In the genomic region with DNA sequence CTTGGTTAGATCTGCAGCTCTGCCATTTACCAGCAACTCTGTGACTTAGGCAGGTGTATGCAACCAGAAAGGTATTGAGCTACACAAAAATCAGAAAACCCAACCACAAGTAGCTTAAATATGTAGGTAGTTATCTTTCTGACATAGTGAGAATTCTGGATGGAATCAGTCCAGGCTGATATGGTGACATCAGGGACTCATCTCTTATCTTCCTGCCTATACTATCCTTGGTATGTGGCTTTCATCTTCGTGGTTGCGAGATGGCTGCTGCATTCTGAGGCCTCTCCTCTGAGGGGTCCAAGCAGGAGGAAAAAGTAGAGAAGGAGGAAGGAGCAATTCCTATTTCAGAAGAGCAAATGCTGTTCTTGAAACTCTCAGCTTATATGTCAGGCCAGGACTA, we compare ENCODE assay signal across 1 cellular context.
TF ChIP-seq lines count a peak whose summit lies in the region.

No MANE protein-coding gene starts in this region.

TF ChIP-seq in HepG2, 621 proteins besides CTCF, POLR2A, EP300 and RAD21:
- 0 out of 2 replicates have a peak, but pooled peaks have one; percentile 3 for TF ChIP-seq ZC3H13 (CRISPR knock-in tag; IDR thresholded peaks at IDR 0.05)
- TF ChIP-seq, protein P1, sequence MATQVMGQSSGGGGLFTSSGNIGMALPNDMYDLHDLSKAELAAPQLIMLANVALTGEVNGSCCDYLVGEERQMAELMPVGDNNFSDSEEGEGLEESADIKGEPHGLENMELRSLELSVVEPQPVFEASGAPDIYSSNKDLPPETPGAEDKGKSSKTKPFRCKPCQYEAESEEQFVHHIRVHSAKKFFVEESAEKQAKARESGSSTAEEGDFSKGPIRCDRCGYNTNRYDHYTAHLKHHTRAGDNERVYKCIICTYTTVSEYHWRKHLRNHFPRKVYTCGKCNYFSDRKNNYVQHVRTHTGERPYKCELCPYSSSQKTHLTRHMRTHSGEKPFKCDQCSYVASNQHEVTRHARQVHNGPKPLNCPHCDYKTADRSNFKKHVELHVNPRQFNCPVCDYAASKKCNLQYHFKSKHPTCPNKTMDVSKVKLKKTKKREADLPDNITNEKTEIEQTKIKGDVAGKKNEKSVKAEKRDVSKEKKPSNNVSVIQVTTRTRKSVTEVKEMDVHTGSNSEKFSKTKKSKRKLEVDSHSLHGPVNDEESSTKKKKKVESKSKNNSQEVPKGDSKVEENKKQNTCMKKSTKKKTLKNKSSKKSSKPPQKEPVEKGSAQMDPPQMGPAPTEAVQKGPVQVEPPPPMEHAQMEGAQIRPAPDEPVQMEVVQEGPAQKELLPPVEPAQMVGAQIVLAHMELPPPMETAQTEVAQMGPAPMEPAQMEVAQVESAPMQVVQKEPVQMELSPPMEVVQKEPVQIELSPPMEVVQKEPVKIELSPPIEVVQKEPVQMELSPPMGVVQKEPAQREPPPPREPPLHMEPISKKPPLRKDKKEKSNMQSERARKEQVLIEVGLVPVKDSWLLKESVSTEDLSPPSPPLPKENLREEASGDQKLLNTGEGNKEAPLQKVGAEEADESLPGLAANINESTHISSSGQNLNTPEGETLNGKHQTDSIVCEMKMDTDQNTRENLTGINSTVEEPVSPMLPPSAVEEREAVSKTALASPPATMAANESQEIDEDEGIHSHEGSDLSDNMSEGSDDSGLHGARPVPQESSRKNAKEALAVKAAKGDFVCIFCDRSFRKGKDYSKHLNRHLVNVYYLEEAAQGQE (IDR thresholded peaks at IDR 0.05; ENCODE audit: borderline replicate concordance in 1 of 2, low read depth in 1 of 2, low read length in 2 of 2): no peak
